8 cellular contexts compared by ENCODE assay signal in genomic region chr19:53867225-53868090, GRCh38. TPM values are rescaled to one million over a fixed set of nuclear protein-coding genes. Genes with fewer than 3 reads are reported as not detected.
A peak's percentile ranks its signal among the peaks of the same experiment; 100 is the strongest.
DNase-seq lines count a peak whose midpoint lies in the region; ATAC-seq and TF ChIP-seq lines count a peak whose summit lies in the region.

MYADM (plus strand) TSS chr19:53867883; CDS start chr19:53873530, 5,647 bp downstream.

- H3K27me3 Mint-ChIP-seq in activated CD4-positive, alpha-beta T cell treated with anti-CD3 and anti-CD28 coated beads for 36 hours, result no peaks in the 10 kb centered on the region

- DNase-seq in GM13976 (ENCODE audit: low spot score) (peak; percentile 98), NCI-H2171 treated with DMSO at 0.1 percent for 48 hours (lab: John Stamatoyannopoulos, UW) (peak; percentile 76), cerebellum (ENCODE audit: low spot score) (peak; percentile 99), islet precursor cell (peak; percentile 100), NCI-H1417 treated with DMSO at 0.1 percent for 48 hours (lab: John Stamatoyannopoulos, UW) (no peak)
- DNase-seq in activated CD4-positive, alpha-beta T cell treated with anti-CD3 and anti-CD28 coated beads for 36 hours, result peak; percentile 99
- peak; percentile 90 to 97 for DNase-seq in stimulated activated CD4-positive, alpha-beta T cell treated with anti-CD3 and anti-CD28 coated beads, Interleukin-12 subunit alpha, Interleukin-12 subunit beta, amount 100 ng/mL, for 24 hours (ENCODE audit: low read depth in 2 of 2)

- intact Hi-C loops in activated CD4-positive, alpha-beta T cell treated with anti-CD3 and anti-CD28 coated beads for 36 hours (cut with DNase I, micrococcal nuclease), result loop anchor here (1.0 to 10.0 kb wide), 16 partner anchors 15 to 1787 kb away; partner anchors contain the start of genes CNOT3 (in 2 of the 2), LENG9 (in 2 of the 2), FIZ1 (in 1 of the 2) and LENG8 (in 1 of the 2)

- peak within 1 kb of the TSS; percentile 91 for H3K4me3 Mint-ChIP-seq in activated CD4-positive, alpha-beta T cell treated with anti-CD3 and anti-CD28 coated beads for 36 hours

- in situ Hi-C loops in GM13976 (cut with MboI; ENCODE audit: low sequenced_read_pairs, unreplicated experiment), result no loop called here

- peaks cover 32% of the 10 kb centered on the region for H3K4me1 Mint-ChIP-seq in activated CD4-positive, alpha-beta T cell treated with anti-CD3 and anti-CD28 coated beads for 36 hours

- peak within 1 kb of the TSS; percentile 88 for H3K27ac Mint-ChIP-seq in activated CD4-positive, alpha-beta T cell treated with anti-CD3 and anti-CD28 coated beads for 36 hours

- POLR2A ChIA-PET in activated CD4-positive, alpha-beta T cell treated with anti-CD3 and anti-CD28 coated beads for 36 hours (lab: Charles Lee), result interaction anchor here (0.6 to 1.6 kb wide), 4 partner anchors 9 to 431 kb away, joined by 3 to 5 read pairs (median 4); partner anchors contain the start of gene CNOT3

- no peaks in the 10 kb centered on the region for H3K9me3 Mint-ChIP-seq in activated CD4-positive, alpha-beta T cell treated with anti-CD3 and anti-CD28 coated beads for 36 hours (ENCODE audit: low read depth)

- peaks cover 14% of the 10 kb centered on the region for H3K36me3 Mint-ChIP-seq in activated CD4-positive, alpha-beta T cell treated with anti-CD3 and anti-CD28 coated beads for 36 hours (ENCODE audit: low read depth)

- CTCF ChIA-PET in activated CD4-positive, alpha-beta T cell treated with anti-CD3 and anti-CD28 coated beads for 36 hours (lab: Charles Lee), result interaction anchor here (1.0 to 1.4 kb wide), 2 partner anchors 14 to 75 kb away, joined by 4 read pairs; partner anchors contain the start of gene PRKCG

- TF ChIP-seq CTCF in GM13976 (IDR thresholded peaks at IDR 0.05; ENCODE audit: borderline replicate concordance, control extremely low read depth, extremely low read depth, insufficient read depth, missing control alignments), result no peak

- peak; percentile 64 for ATAC-seq in HG02763 (IDR thresholded peaks at IDR 0.05; ENCODE audit: unreplicated experiment)
- peak; percentile 71 for ATAC-seq in activated CD4-positive, alpha-beta T cell treated with anti-CD3 and anti-CD28 coated beads for 36 hours

RNA-seq across cellular contexts. Expression of gene MYADM, which starts in this region (rescaled TPM):
- total RNA-seq in activated CD4-positive, alpha-beta T cell treated with anti-CD3 and anti-CD28 coated beads for 36 hours, result 10 to 100 TPM; 46.4 to 54.6 TPM
- total RNA-seq in cerebellum, result 4.7 TPM
